1 cellular context compared by ENCODE assay signal in the genomic region with DNA sequence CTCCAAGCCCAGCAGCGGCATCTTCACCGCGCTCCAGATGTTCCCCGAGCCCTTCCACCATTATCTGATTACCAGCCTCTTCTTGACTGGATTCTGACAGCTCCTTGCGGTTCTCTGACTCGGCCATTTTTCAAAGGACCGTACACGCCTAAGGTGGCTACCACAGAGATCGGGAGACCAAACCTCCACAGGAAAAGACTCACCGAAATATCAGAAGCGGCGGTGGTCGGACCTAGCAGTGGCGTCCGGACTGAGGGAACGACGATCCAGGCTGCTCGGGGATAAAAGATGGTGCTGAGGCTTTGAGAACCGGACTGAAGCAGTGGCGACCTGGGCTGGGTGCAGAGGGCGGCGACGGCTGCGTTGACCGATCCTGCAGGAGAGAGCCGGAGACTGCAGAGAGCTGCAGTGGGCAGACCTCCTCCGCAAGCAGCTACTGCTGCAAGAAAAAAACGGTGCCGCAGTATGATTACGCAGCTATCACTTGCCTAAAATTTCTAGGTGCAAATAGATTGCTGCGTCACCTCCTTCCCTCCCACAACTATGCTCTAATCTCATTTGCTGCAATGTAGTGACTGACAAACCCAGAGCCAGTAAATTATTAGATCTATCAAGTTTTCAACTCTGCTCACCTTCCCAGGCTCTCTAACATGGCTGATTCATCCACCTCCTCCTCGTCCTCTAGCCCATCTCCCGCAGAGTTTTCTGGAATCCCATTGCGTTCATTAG.
TF ChIP-seq lines count a peak whose summit lies in the region.

A gene with protein sequence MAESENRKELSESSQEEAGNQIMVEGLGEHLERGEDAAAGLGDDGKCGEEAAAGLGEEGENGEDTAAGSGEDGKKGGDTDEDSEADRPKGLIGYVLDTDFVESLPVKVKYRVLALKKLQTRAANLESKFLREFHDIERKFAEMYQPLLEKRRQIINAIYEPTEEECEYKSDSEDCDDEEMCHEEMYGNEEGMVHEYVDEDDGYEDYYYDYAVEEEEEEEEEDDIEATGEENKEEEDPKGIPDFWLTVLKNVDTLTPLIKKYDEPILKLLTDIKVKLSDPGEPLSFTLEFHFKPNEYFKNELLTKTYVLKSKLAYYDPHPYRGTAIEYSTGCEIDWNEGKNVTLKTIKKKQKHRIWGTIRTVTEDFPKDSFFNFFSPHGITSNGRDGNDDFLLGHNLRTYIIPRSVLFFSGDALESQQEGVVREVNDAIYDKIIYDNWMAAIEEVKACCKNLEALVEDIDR (minus strand): TSS at position 486 of the 729 bp plus-strand sequence. CDS start 359 bp downstream, at position 127.

TF ChIP-seq in endothelial cell of umbilical vein, 7 proteins besides CTCF, POLR2A, EP300 and RAD21:
- TF ChIP-seq GATA2 (IDR thresholded peaks at IDR 0.05; ENCODE audit: insufficient read depth, insufficient read length, low read depth, low read length) (no peak), FOS (IDR thresholded peaks at IDR 0.05; ENCODE audit: borderline replicate concordance, insufficient read depth, low read length) (no peak), JUN (IDR thresholded peaks at IDR 0.05; ENCODE audit: borderline replicate concordance, insufficient read depth, insufficient read length, low read depth) (no peak), EZH2 (IDR thresholded peaks at IDR 0.05; ENCODE audit: borderline replicate concordance, low read depth, low read length, severe bottlenecking) (no peak), POLR2AphosphoS5 (IDR thresholded peaks at IDR 0.05; ENCODE audit: insufficient read depth, low read depth, low read length) (no peak), MYC (IDR thresholded peaks at IDR 0.05; ENCODE audit: low read depth, low read length) (no peak)
- TF ChIP-seq, protein P1, sequence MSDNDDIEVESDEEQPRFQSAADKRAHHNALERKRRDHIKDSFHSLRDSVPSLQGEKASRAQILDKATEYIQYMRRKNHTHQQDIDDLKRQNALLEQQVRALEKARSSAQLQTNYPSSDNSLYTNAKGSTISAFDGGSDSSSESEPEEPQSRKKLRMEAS (IDR thresholded peaks at IDR 0.05; ENCODE audit: insufficient read depth, insufficient read length): no peak
